8 cellular contexts compared by ENCODE assay signal in genomic region chr14:102363182-102363952, GRCh38. TPM values are rescaled to one million over a fixed set of nuclear protein-coding genes. Genes with fewer than 3 reads are reported as not detected.
DNase-seq lines count a peak whose midpoint lies in the region; ATAC-seq lines count a peak whose summit lies in the region.

No MANE protein-coding gene starts in this region.

- H3K9me3 Mint-ChIP-seq in CD4-positive, CD25-positive, alpha-beta regulatory T cell, result no peaks in the 10 kb centered on the region
- no peaks in the 10 kb centered on the region for H3K9me3 Mint-ChIP-seq in stimulated activated naive B cell treated with anti-CD40 and anti-IgM and Interleukin-4, amounts not matched to agents 10 μg/mL and 1 μg/mL and 100 μg/mL, for 72 hours

- peaks cover 9% of the 10 kb centered on the region for H3K36me3 ChIP-seq in CD4-positive, CD25-positive, alpha-beta regulatory T cell (ENCODE audit: control insufficient read depth, insufficient read depth, low read length)
- H3K36me3 ChIP-seq in ectodermal cell (ENCODE audit: control insufficient read depth, insufficient read depth, low read length), result no peaks in the 10 kb centered on the region

- no peaks in the 10 kb centered on the region for H3K27me3 Mint-ChIP-seq in CD4-positive, CD25-positive, alpha-beta regulatory T cell
- H3K27me3 Mint-ChIP-seq in stimulated activated naive B cell treated with anti-CD40 and anti-IgM and Interleukin-4, amounts not matched to agents 10 μg/mL and 1 μg/mL and 100 μg/mL, for 72 hours, result no peaks in the 10 kb centered on the region

- H3K27ac ChIP-seq in CD4-positive, CD25-positive, alpha-beta regulatory T cell (ENCODE audit: insufficient read depth, low read length, poor library complexity, severe bottlenecking), result peak overlapping the region; percentile 85
- no peak overlapping the region for H3K27ac ChIP-seq in ectodermal cell (ENCODE audit: insufficient read depth, low read depth, low read length, poor library complexity, severe bottlenecking)

- ATAC-seq in CD4-positive, CD25-positive, alpha-beta regulatory T cell (ENCODE audit: low read depth in 2 of 2), result no peak
- ATAC-seq in GM19351 (IDR thresholded peaks at IDR 0.05; ENCODE audit: unreplicated experiment) (peak; percentile 19), HG03457 (IDR thresholded peaks at IDR 0.05; ENCODE audit: unreplicated experiment) (peak; percentile 17)
- peak; percentile 8 to 22 for ATAC-seq in stimulated activated naive B cell treated with anti-CD40 and anti-IgM and Interleukin-4, amounts not matched to agents 10 μg/mL and 1 μg/mL and 100 μg/mL, for 72 hours (replicated peaks)

- H3K36me3 Mint-ChIP-seq in CD4-positive, CD25-positive, alpha-beta regulatory T cell, result peaks cover 7% of the 10 kb centered on the region
- peaks cover 13 to 21% of the 10 kb centered on the region in 2 donors for H3K36me3 Mint-ChIP-seq in stimulated activated naive B cell treated with anti-CD40 and anti-IgM and Interleukin-4, amounts not matched to agents 10 μg/mL and 1 μg/mL and 100 μg/mL, for 72 hours

- 3% methylated on average over 53 of the region's 53 CpGs for WGBS in ectodermal cell, 2 experiments

- H3K4me1 ChIP-seq in CD4-positive, CD25-positive, alpha-beta regulatory T cell (ENCODE audit: control insufficient read depth, insufficient read depth, low read length, poor library complexity, severe bottlenecking), result peaks cover 22% of the 10 kb centered on the region
- H3K4me1 ChIP-seq in ectodermal cell (ENCODE audit: control insufficient read depth, insufficient read depth, low read length), result peaks cover 13% of the 10 kb centered on the region

- no peaks in the 10 kb centered on the region for H3K27me3 ChIP-seq in CD4-positive, CD25-positive, alpha-beta regulatory T cell (ENCODE audit: control insufficient read depth, insufficient read depth, low read length)
- no peaks in the 10 kb centered on the region for H3K27me3 ChIP-seq in ectodermal cell (ENCODE audit: control insufficient read depth, insufficient read depth, low read length, poor library complexity, severe bottlenecking)

- H3K27ac Mint-ChIP-seq in CD4-positive, CD25-positive, alpha-beta regulatory T cell, result peak overlapping the region in 1 of 3 donors; percentile 33
- peak overlapping the region; percentile 97 for H3K27ac Mint-ChIP-seq in stimulated activated naive B cell treated with anti-CD40 and anti-IgM and Interleukin-4, amounts not matched to agents 10 μg/mL and 1 μg/mL and 100 μg/mL, for 72 hours

- H3K4me3 Mint-ChIP-seq in CD4-positive, CD25-positive, alpha-beta regulatory T cell, result no peak overlapping the region
- no peak overlapping the region for H3K4me3 Mint-ChIP-seq in stimulated activated naive B cell treated with anti-CD40 and anti-IgM and Interleukin-4, amounts not matched to agents 10 μg/mL and 1 μg/mL and 100 μg/mL, for 72 hours

- peak; percentile 7 to 55 (median 21) for DNase-seq in CD4-positive, CD25-positive, alpha-beta regulatory T cell
- DNase-seq in T-helper 9 cell (peak; percentile 7), medulla oblongata (ENCODE audit: extremely low spot score) (peak; percentile 45), NCI-H2029 (lab: John Stamatoyannopoulos, UW) (no peak)
- DNase-seq in stimulated activated naive B cell treated with anti-CD40 and anti-IgM and Interleukin-4, amounts not matched to agents 10 μg/mL and 1 μg/mL and 100 μg/mL, for 72 hours, result no peak

- peaks cover 11 to 31% (median 22%) of the 10 kb centered on the region in 4 donors for H3K4me1 Mint-ChIP-seq in CD4-positive, CD25-positive, alpha-beta regulatory T cell
- peaks cover 25 to 44% of the 10 kb centered on the region in 2 donors for H3K4me1 Mint-ChIP-seq in stimulated activated naive B cell treated with anti-CD40 and anti-IgM and Interleukin-4, amounts not matched to agents 10 μg/mL and 1 μg/mL and 100 μg/mL, for 72 hours

- H3K9me3 ChIP-seq in CD4-positive, CD25-positive, alpha-beta regulatory T cell (ENCODE audit: control insufficient read depth in 2 of 2, low read length in 2 of 2), result no peaks in the 10 kb centered on the region
- H3K9me3 ChIP-seq in ectodermal cell (ENCODE audit: control insufficient read depth, low read length), result no peaks in the 10 kb centered on the region

- peak overlapping the region; percentile 61 for H3K4me3 ChIP-seq in CD4-positive, CD25-positive, alpha-beta regulatory T cell (ENCODE audit: low read depth, low read length)
- H3K4me3 ChIP-seq in ectodermal cell (ENCODE audit: insufficient read depth, low read depth, low read length), result peak overlapping the region; percentile 60

RNA-seq across cellular contexts. Expression of gene TECPR2, which starts 0.6 kb away (rescaled TPM):
- 12.7 TPM for total RNA-seq in CD4-positive, CD25-positive, alpha-beta regulatory T cell
- 1 to 10 TPM; 2.4 to 2.9 (median 2.7) TPM for polyA plus RNA-seq in CD4-positive, CD25-positive, alpha-beta regulatory T cell
- 14.3 TPM for polyA plus RNA-seq in ectodermal cell (2013, experiment 1 of 4)
- 16.1 TPM for polyA plus RNA-seq in ectodermal cell (2013, experiment 2 of 4)
- 12.4 TPM for polyA plus RNA-seq in ectodermal cell (2013, experiment 3 of 4)
- polyA plus RNA-seq in ectodermal cell (2013, experiment 4 of 4), result 10.6 TPM

RNA-seq across cellular contexts. Expression of gene CINP, which starts 0.7 kb away (rescaled TPM):
- 21.5 TPM for total RNA-seq in CD4-positive, CD25-positive, alpha-beta regulatory T cell
- polyA plus RNA-seq in CD4-positive, CD25-positive, alpha-beta regulatory T cell, result 10 to 100 TPM; 33.3 to 57.0 (median 42.8) TPM
- polyA plus RNA-seq in ectodermal cell (2013, experiment 1 of 4), result 38.4 TPM
- 40.4 TPM for polyA plus RNA-seq in ectodermal cell (2013, experiment 2 of 4)
- 36.1 TPM for polyA plus RNA-seq in ectodermal cell (2013, experiment 3 of 4)
- polyA plus RNA-seq in ectodermal cell (2013, experiment 4 of 4), result 32.0 TPM

RNA-seq across cellular contexts. Expression of gene ZNF839, which starts 43.8 kb away (rescaled TPM):
- total RNA-seq in CD4-positive, CD25-positive, alpha-beta regulatory T cell, result 15.3 TPM
- polyA plus RNA-seq in CD4-positive, CD25-positive, alpha-beta regulatory T cell, result 1 to 10 TPM; 3.1 to 7.8 (median 4.2) TPM
- 16.8 TPM for polyA plus RNA-seq in ectodermal cell (2013, experiment 1 of 4)
- polyA plus RNA-seq in ectodermal cell (2013, experiment 2 of 4), result 21.8 TPM
- polyA plus RNA-seq in ectodermal cell (2013, experiment 3 of 4), result 13.8 TPM
- 14.8 TPM for polyA plus RNA-seq in ectodermal cell (2013, experiment 4 of 4)

RNA-seq across cellular contexts. Expression of gene MOK, which starts 58.4 kb away (rescaled TPM):
- total RNA-seq in CD4-positive, CD25-positive, alpha-beta regulatory T cell, result 1.0 TPM
- 1 to 10 TPM in 1 of 4 donors, under 1 TPM in 2, not detected in 1; 0.73 to 1.4 (median 0.89) TPM for polyA plus RNA-seq in CD4-positive, CD25-positive, alpha-beta regulatory T cell
- 10.7 TPM for polyA plus RNA-seq in ectodermal cell (2013, experiment 1 of 4)
- polyA plus RNA-seq in ectodermal cell (2013, experiment 2 of 4), result 15.5 TPM
- polyA plus RNA-seq in ectodermal cell (2013, experiment 3 of 4), result 8.1 TPM
- 10.1 TPM for polyA plus RNA-seq in ectodermal cell (2013, experiment 4 of 4)

Comparison
In these comparisons a context has a peak if more than half of its experiments do, and no peak if none do; other contexts are left out.
1. ATAC-seq: peak in GM19351 (single experiment), HG03457 (single experiment) and stimulated activated naive B cell treated with anti-CD40 and anti-IgM and Interleukin-4, amounts not matched to agents 10 μg/mL and 1 μg/mL and 100 μg/mL, for 72 hours (2 of 2); none in CD4-positive, CD25-positive, alpha-beta regulatory T cell (0 of 2).
2. DNase-seq: peak in CD4-positive, CD25-positive, alpha-beta regulatory T cell (3 of 3), T-helper 9 cell (single experiment) and medulla oblongata (single experiment); none in stimulated activated naive B cell treated with anti-CD40 and anti-IgM and Interleukin-4, amounts not matched to agents 10 μg/mL and 1 μg/mL and 100 μg/mL, for 72 hours (single experiment) and NCI-H2029 (single experiment).